Comparison of ENCODE assay signal across 23 cellular contexts in genomic region chr10:104574470-104575213, GRCh38.
"Had no signal": no experiment of that assay in that cellular context is flagged by ENCODE, and none has a peak within 500 bp of the region (broad histone marks: within the 10 kb centered on the region; RNA-seq: fewer than 3 reads in every experiment).

No MANE protein-coding gene starts in this region.

- H3K4me3 ChIP-seq: dorsolateral prefrontal cortex, heart right ventricle, left lung, lower lobe of right lung, pancreas, suprapubic skin, thyroid gland had no signal

- ATAC-seq: heart right ventricle; left lung; lower lobe of right lung; pancreas; right cardiac atrium; stimulated activated effector memory CD8-positive, alpha-beta T cell treated with anti-CD3 and anti-CD28 coated beads, Interleukin-12 subunit alpha, Interleukin-12 subunit beta, amount 100 ng/mL, for 72 hours; stimulated activated naive CD8-positive, alpha-beta T cell treated with anti-CD3 and anti-CD28 coated beads, Interleukin-15, Interleukin-2, amounts not matched to agents 100 U/mL and 50 U/mL, for 24 hours had no signal

- H3K27me3 ChIP-seq: thyroid gland had no signal

- FAIRE-seq: frontal cortex, islet of Langerhans, pancreas, urothelium cell line had no signal

- H3K36me3 ChIP-seq: heart right ventricle, left lung, lower lobe of right lung, pancreas, suprapubic skin, thyroid gland had no signal

- H3K4me1 ChIP-seq: heart right ventricle, left lung, lower lobe of right lung, pancreas, suprapubic skin, thyroid gland had no signal

- DNase-seq: cortex of kidney; dorsolateral prefrontal cortex; effector memory CD4-positive, alpha-beta T cell; heart right ventricle; hypothalamus; kidney glomerular epithelial cell; left lung; lower lobe of right lung; mesenchymal stem cell; midbrain; naive B cell; occipital lobe; pancreas; right cardiac atrium; stimulated activated CD4-positive, alpha-beta T cell treated with anti-CD3 and anti-CD28 coated beads, Interleukin-4, amount 100 ng/mL, for 1 hour; stimulated activated CD8-positive, alpha-beta memory T cell treated with anti-CD3 and anti-CD28 coated beads, Interleukin-4, amount 100 ng/mL, for 48 hours; stimulated activated naive CD8-positive, alpha-beta T cell treated with anti-CD3 and anti-CD28 coated beads, Interleukin-15, Interleukin-2, amounts not matched to agents 100 U/mL and 50 U/mL, for 24 hours; thyroid gland had no signal

- H3K27ac ChIP-seq: heart right ventricle, left lung, lower lobe of right lung, pancreas, suprapubic skin, thyroid gland had no signal

- H3K9me3 ChIP-seq: thyroid gland had no signal
